Comparison of ENCODE assay signal across 23 cellular contexts in the genomic region with DNA sequence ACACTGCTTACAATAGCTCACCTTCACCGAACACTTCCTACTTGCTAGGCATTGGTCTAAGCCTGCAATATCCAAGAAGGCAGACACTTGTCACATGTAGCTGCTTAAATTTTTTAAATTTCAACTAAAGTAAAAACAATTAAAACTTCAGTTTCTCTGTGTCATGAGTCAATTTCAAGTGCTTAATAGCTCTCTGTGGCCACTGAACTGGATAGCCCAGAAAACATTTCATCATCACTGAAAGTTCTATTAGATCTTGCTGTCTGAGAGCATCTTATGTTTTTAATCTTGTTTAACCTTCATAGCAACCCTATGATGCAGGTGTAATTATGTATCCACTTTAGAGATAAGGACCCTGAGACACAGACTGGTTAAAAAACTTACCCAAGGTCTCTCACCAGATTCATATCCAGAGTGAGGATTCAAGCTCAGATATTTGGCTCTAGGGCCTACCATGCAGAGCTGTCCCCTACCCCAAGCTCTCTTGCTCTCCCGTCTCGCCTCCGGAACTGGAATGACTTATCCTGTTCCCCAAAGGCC. TPM values are rescaled to one million over a fixed set of nuclear protein-coding genes. Genes with fewer than 3 reads are reported as not detected.
A peak's percentile ranks its signal among the peaks of the same experiment; 100 is the strongest.
DNase-seq lines count a peak whose midpoint lies in the region; ATAC-seq, FAIRE-seq and TF ChIP-seq lines count a peak whose summit lies in the region.
"Had no signal": no experiment of that assay in that cellular context is flagged by ENCODE, and none has a peak within 500 bp of the region (broad histone marks: within the 10 kb centered on the region; RNA-seq: fewer than 3 reads in every experiment).

No MANE protein-coding gene starts in this region.

- TF ChIP-seq POLR2A in GM12892 (IDR thresholded peaks at IDR 0.05; ENCODE audit: low read depth, low read length): no peak

- H3K79me2 ChIP-seq in smooth muscle cell (ENCODE audit: low read depth): no peaks in the 10 kb centered on the region

- no peaks in the 10 kb centered on the region for H4K20me1 ChIP-seq in smooth muscle cell (ENCODE audit: low read depth)

- FAIRE-seq in GM12892 (lab: Jason Lieb, UNC): no peak

- 97% methylated on average over 4 of the region's 4 CpGs for WGBS in smooth muscle cell (ENCODE audit: low lambda C conversion rate)

- H3K27me3 Mint-ChIP-seq in T-helper 17 cell: peaks cover 24% of the 10 kb centered on the region
- H3K27me3 Mint-ChIP-seq: activated CD4-positive, alpha-beta T cell treated with anti-CD3 and anti-CD28 coated beads for 36 hours; activated naive CD8-positive, alpha-beta T cell treated with anti-CD3 and anti-CD28 coated beads for 36 hours had no signal

- no peak for TF ChIP-seq CTCF in smooth muscle cell (IDR thresholded peaks at IDR 0.05; ENCODE audit: borderline replicate concordance, insufficient read depth, poor library complexity, severe bottlenecking)

- peak overlapping the region; percentile 19 for H2AFZ ChIP-seq in smooth muscle cell (ENCODE audit: low read depth)

- no peak overlapping the region for H3K9ac ChIP-seq in smooth muscle cell (ENCODE audit: low read depth)
- H3K9ac ChIP-seq: SK-N-SH had no signal

- H3K4me1 Mint-ChIP-seq in T-helper 17 cell: peaks cover 12% of the 10 kb centered on the region

- H3K4me3 ChIP-seq in smooth muscle cell: no peak overlapping the region
- H3K4me3 ChIP-seq: HAP-1, skin epidermis, stomach, tibial artery had no signal

- H3K9me3 ChIP-seq in T-helper 17 cell (ENCODE audit: control insufficient read depth, low read length, poor library complexity, severe bottlenecking) (no peaks in the 10 kb centered on the region), smooth muscle cell (replicated peaks; ENCODE audit: low read depth) (no peaks in the 10 kb centered on the region)
- H3K9me3 ChIP-seq: HAP-1, SK-N-SH, stomach, tibial artery had no signal

- no peaks in the 10 kb centered on the region for H3K36me3 Mint-ChIP-seq in T-helper 17 cell (ENCODE audit: low read depth)
- H3K36me3 Mint-ChIP-seq: activated naive CD8-positive, alpha-beta T cell treated with anti-CD3 and anti-CD28 coated beads for 36 hours had no signal

- H3K4me3 Mint-ChIP-seq in T-helper 17 cell: no peak overlapping the region
- H3K4me3 Mint-ChIP-seq: activated CD4-positive, alpha-beta T cell treated with anti-CD3 and anti-CD28 coated beads for 36 hours; activated CD8-positive, alpha-beta T cell treated with anti-CD3 and anti-CD28 coated beads, Interleukin-2, amount 10 ng/mL, durations not matched to agents 7 days and 5 days; activated naive CD8-positive, alpha-beta T cell treated with anti-CD3 and anti-CD28 coated beads for 36 hours had no signal

- no peaks in the 10 kb centered on the region for H3K4me1 ChIP-seq in smooth muscle cell (ENCODE audit: low read depth)
- H3K4me1 ChIP-seq: HAP-1, stomach had no signal

- peak overlapping the region; percentile 62 for H3K27ac Mint-ChIP-seq in T-helper 17 cell
- H3K27ac Mint-ChIP-seq: activated CD4-positive, alpha-beta T cell treated with anti-CD3 and anti-CD28 coated beads for 36 hours; activated CD8-positive, alpha-beta T cell treated with anti-CD3 and anti-CD28 coated beads, Interleukin-2, amount 10 ng/mL, durations not matched to agents 7 days and 5 days; activated naive CD8-positive, alpha-beta T cell treated with anti-CD3 and anti-CD28 coated beads for 36 hours had no signal

- H3K4me2 ChIP-seq in smooth muscle cell: no peak overlapping the region
- H3K4me2 ChIP-seq: SK-N-SH had no signal

- DNase-seq in EH (ENCODE audit: low read depth) (peak; percentile 6), T-helper 17 cell (no peak), iris pigment epithelial cell (ENCODE audit: low read depth) (peak; percentile 21), smooth muscle cell (lab: John Stamatoyannopoulos, UW; ENCODE audit: unreplicated experiment) (no peak), retina (no peak), GM12892 (ENCODE audit: insufficient read length) (no peak)
- no peak for DNase-seq in activated CD8-positive, alpha-beta memory T cell treated with anti-CD3 and anti-CD28 coated beads, Interleukin-2, amount 50 U/mL, for 4 hours
- DNase-seq: cortex of kidney, occipital lobe had no signal

- H3K27me3 ChIP-seq in smooth muscle cell (ENCODE audit: low read depth): peaks cover 16% of the 10 kb centered on the region

- H3K27ac ChIP-seq in smooth muscle cell (ENCODE audit: low read depth): no peak overlapping the region
- H3K27ac ChIP-seq: C4-2B, foreskin keratinocyte, stomach, tibial artery had no signal

- H3K36me3 ChIP-seq in smooth muscle cell (ENCODE audit: low read depth): no peaks in the 10 kb centered on the region
- H3K36me3 ChIP-seq: HAP-1, stomach, tibial artery had no signal

- no peaks in the 10 kb centered on the region for H3F3A ChIP-seq in smooth muscle cell (ENCODE audit: low read depth)

- no peak for ATAC-seq in T-helper 17 cell

RNA-seq across cellular contexts. Expression of gene FCRL6, which starts 2.6 kb away (rescaled TPM):
- total RNA-seq in T-helper 17 cell: under 1 TPM; 0.27 to 0.81 TPM
- not detected in 2 replicates for total RNA-seq in smooth muscle cell
- not detected in 2 replicates for polyA plus RNA-seq in smooth muscle cell
- polyA plus RNA-seq in GM12892 (2012; ENCODE audit: missing spikeins): not detected
- total RNA-seq: activated CD4-positive, alpha-beta T cell treated with anti-CD3 and anti-CD28 coated beads for 36 hours; activated naive CD8-positive, alpha-beta T cell treated with anti-CD3 and anti-CD28 coated beads for 36 hours; astrocyte; esophagus mucosa; foreskin keratinocyte; occipital lobe; stomach had no signal
- polyA plus RNA-seq: AG04450, foreskin keratinocyte, SK-N-SH, stomach had no signal

RNA-seq across cellular contexts. Expression of gene DUSP23, which starts 18.8 kb away (rescaled TPM):
- 10 to 100 TPM in 1 of 2 donors, 1 to 10 TPM in 1; 7.9 to 12.0 TPM for total RNA-seq in T-helper 17 cell
- total RNA-seq in smooth muscle cell: 11.4 and 32.9 TPM in 2 replicates
- polyA plus RNA-seq in smooth muscle cell: 41.4 and 47.4 TPM in 2 replicates
- 4.0 TPM for polyA plus RNA-seq in GM12892 (2012; ENCODE audit: missing spikeins)
- total RNA-seq: HT1080 had no signal

RNA-seq across cellular contexts. Expression of gene SLAMF8, which starts 27.2 kb away (rescaled TPM):
- total RNA-seq in T-helper 17 cell (under 1 TPM in 1 of 2 donors, not detected in 1; 0.44 TPM), smooth muscle cell (10.8 and 11.0 TPM in 2 replicates)
- polyA plus RNA-seq in smooth muscle cell: 13.5 and 15.1 TPM in 2 replicates
- not detected for polyA plus RNA-seq in GM12892 (2012; ENCODE audit: missing spikeins)
- total RNA-seq: foreskin keratinocyte, occipital lobe had no signal
- polyA plus RNA-seq: AG04450, foreskin keratinocyte, SK-N-SH had no signal

Comparison
In these comparisons a context has a peak if more than half of its experiments do, and no peak if none do; other contexts are left out.
1. DNase-seq: peak in EH (single experiment) and iris pigment epithelial cell (single experiment); none in T-helper 17 cell (0 of 3), smooth muscle cell (single experiment), retina (single experiment), GM12892 (single experiment) and activated CD8-positive, alpha-beta memory T cell treated with anti-CD3 and anti-CD28 coated beads, Interleukin-2, amount 50 U/mL, for 4 hours (single experiment).